12 cellular contexts compared by ENCODE assay signal in genomic region chr6:81995548-81996289, GRCh38.
DNase-seq lines count a peak whose midpoint lies in the region; ATAC-seq, FAIRE-seq and TF ChIP-seq lines count a peak whose summit lies in the region.
"Had no signal": no experiment of that assay in that cellular context is flagged by ENCODE, and none has a peak within 500 bp of the region (broad histone marks: within the 10 kb centered on the region; RNA-seq: fewer than 3 reads in every experiment).

No MANE protein-coding gene starts in this region.

- no peak overlapping the region for H3K4me3 ChIP-seq in A549
- H3K4me3 ChIP-seq in fibroblast of lung (replicated peaks in 1 of 4; ENCODE audit: control extremely low read depth in 1 of 4, insufficient read depth in 1 of 4, low read depth in 3 of 4, low read length in 4 of 4), result no peak overlapping the region
- no peak overlapping the region for H3K4me3 ChIP-seq in lower lobe of right lung
- H3K4me3 ChIP-seq in kidney (ENCODE audit: low read length in 2 of 2), result no peak overlapping the region
- H3K4me3 ChIP-seq: HAP-1, right lobe of liver had no signal

- H3K4me1 ChIP-seq in A549 (peaks cover 32% of the 10 kb centered on the region), fibroblast of lung (ENCODE audit: control insufficient read depth, extremely low read depth, insufficient read depth, low read length) (peaks cover 19% of the 10 kb centered on the region), lower lobe of right lung (no peaks in the 10 kb centered on the region), kidney (ENCODE audit: control insufficient read depth in 1 of 2, insufficient read depth in 1 of 2, low read depth in 1 of 2, low read length in 2 of 2) (no peaks in the 10 kb centered on the region)
- H3K4me1 ChIP-seq: right lobe of liver had no signal

- H3K36me3 ChIP-seq in fibroblast of lung (ENCODE audit: control insufficient read depth, insufficient read depth, low read length) (no peaks in the 10 kb centered on the region), lower lobe of right lung (no peaks in the 10 kb centered on the region), kidney (ENCODE audit: control insufficient read depth in 1 of 2, insufficient read depth in 2 of 2, low read length in 2 of 2) (no peaks in the 10 kb centered on the region)
- H3K36me3 ChIP-seq: HAP-1, right lobe of liver had no signal

- no peak for TF ChIP-seq RAD21 in A549 (conservative IDR thresholded peaks at IDR 0.05 in 1 of 2, IDR thresholded peaks at IDR 0.05 in 1 of 2)

- POLR2A ChIA-PET in A549 (lab: Yijun Ruan, JAX), result no interaction called here

- no peak overlapping the region for H3K9ac ChIP-seq in fibroblast of lung (ENCODE audit: insufficient read depth, low read length)
- H3K9ac ChIP-seq in kidney (ENCODE audit: low read length in 2 of 2), result no peak overlapping the region

- no peak for DNase-seq in A549 (ENCODE audit: low read depth in 1 of 2, low spot score in 1 of 2)
- DNase-seq in HCEC 1CT, result peak; percentile 73
- DNase-seq in RPMI7951 (ENCODE audit: low read depth), result peak; percentile 72
- peak; percentile 31 to 78 for DNase-seq in fibroblast of lung (ENCODE audit: low read depth in 2 of 2)
- DNase-seq in lower lobe of right lung, result no peak
- DNase-seq in SW480 (ENCODE audit: low spot score), result no peak
- no peak for DNase-seq in kidney
- no peak for DNase-seq in erythroblast (lab: John Stamatoyannopoulos, UW)
- DNase-seq: activated T-cell treated with anti-CD3 and anti-CD28 coated beads, Interleukin-2, amount 50 U/mL, for 1 hour; glutamatergic neuron; right lobe of liver had no signal

- 35% methylated on average over 1 of the region's 1 CpG for whole genome bisulfite sequencing in A549 (ENCODE audit: missing lambda C conversion rate)

- FAIRE-seq in A549 (lab: Jason Lieb, UNC) (no peak), kidney (lab: Jason Lieb, UNC) (no peak)

- H3K79me2 ChIP-seq in fibroblast of lung (ENCODE audit: control insufficient read depth, insufficient read depth, low read length), result no peaks in the 10 kb centered on the region

- peak overlapping the region; percentile 50 for H3K4me2 ChIP-seq in A549
- H3K4me2 ChIP-seq in fibroblast of lung (ENCODE audit: extremely low read depth, insufficient read depth, low read length), result peak overlapping the region; percentile 17

- H3K9me3 ChIP-seq in A549 (no peaks in the 10 kb centered on the region), fibroblast of lung (ENCODE audit: control insufficient read depth, insufficient read depth, low read depth, low read length) (no peaks in the 10 kb centered on the region), lower lobe of right lung (no peaks in the 10 kb centered on the region), kidney (ENCODE audit: control insufficient read depth in 1 of 2, low read length in 2 of 2) (no peaks in the 10 kb centered on the region)
- H3K9me3 ChIP-seq: HAP-1, right lobe of liver had no signal

- TF ChIP-seq CTCF in A549 (IDR thresholded peaks at IDR 0.05) (no peak), fibroblast of lung (conservative IDR thresholded peaks at IDR 0.05 in 1 of 2, IDR thresholded peaks at IDR 0.05 in 1 of 2; ENCODE audit: low read depth in 1 of 2, low read length in 2 of 2) (no peak), lower lobe of right lung (IDR thresholded peaks at IDR 0.05) (no peak), kidney (IDR thresholded peaks at IDR 0.05; ENCODE audit: borderline replicate concordance, extremely low read depth, insufficient read depth) (no peak)

- no peak for TF ChIP-seq POLR2A in A549 (IDR thresholded peaks at IDR 0.05; ENCODE audit: low read length)
- no peak for TF ChIP-seq POLR2A in erythroblast (IDR thresholded peaks at IDR 0.05; ENCODE audit: low read length)

- CTCF ChIA-PET in A549 (lab: Yijun Ruan, JAX), result no interaction called here

- intact Hi-C loops in lower lobe of right lung (cut with DNase I) (no loop called here), kidney (cut with DNase I) (no loop called here)

- H3K27me3 ChIP-seq in fibroblast of lung (ENCODE audit: control insufficient read depth, insufficient read depth, low read length), result no peaks in the 10 kb centered on the region
- H3K27me3 ChIP-seq in lower lobe of right lung (ENCODE audit: low read depth), result no peaks in the 10 kb centered on the region
- H3K27me3 ChIP-seq: right lobe of liver had no signal

- no peaks in the 10 kb centered on the region for H4K20me1 ChIP-seq in fibroblast of lung (ENCODE audit: control insufficient read depth, extremely low read depth, insufficient read depth, low read length)

- no peak overlapping the region for H2AFZ ChIP-seq in fibroblast of lung (ENCODE audit: low read length)

- no peak for TF ChIP-seq EP300 in A549 (IDR thresholded peaks at IDR 0.05)

- no peak for ATAC-seq in A549
- no peak for ATAC-seq in lower lobe of right lung
- ATAC-seq: right lobe of liver had no signal

- H3K27ac ChIP-seq in A549 (peak overlapping the region; percentile 24 to 73; a peak in 3 of 6 replicates), fibroblast of lung (ENCODE audit: insufficient read depth, low read length) (peak overlapping the region; percentile 64), lower lobe of right lung (no peak overlapping the region), kidney (ENCODE audit: low read depth in 2 of 2, low read length in 2 of 2) (no peak overlapping the region)
- H3K27ac ChIP-seq: right lobe of liver had no signal

TF ChIP-seq in A549, 52 proteins besides CTCF, POLR2A, EP300 and RAD21:
- TF ChIP-seq ZNF302 (CRISPR knock-in tag; IDR thresholded peaks at IDR 0.05), result no peak
- TF ChIP-seq, protein P1, sequence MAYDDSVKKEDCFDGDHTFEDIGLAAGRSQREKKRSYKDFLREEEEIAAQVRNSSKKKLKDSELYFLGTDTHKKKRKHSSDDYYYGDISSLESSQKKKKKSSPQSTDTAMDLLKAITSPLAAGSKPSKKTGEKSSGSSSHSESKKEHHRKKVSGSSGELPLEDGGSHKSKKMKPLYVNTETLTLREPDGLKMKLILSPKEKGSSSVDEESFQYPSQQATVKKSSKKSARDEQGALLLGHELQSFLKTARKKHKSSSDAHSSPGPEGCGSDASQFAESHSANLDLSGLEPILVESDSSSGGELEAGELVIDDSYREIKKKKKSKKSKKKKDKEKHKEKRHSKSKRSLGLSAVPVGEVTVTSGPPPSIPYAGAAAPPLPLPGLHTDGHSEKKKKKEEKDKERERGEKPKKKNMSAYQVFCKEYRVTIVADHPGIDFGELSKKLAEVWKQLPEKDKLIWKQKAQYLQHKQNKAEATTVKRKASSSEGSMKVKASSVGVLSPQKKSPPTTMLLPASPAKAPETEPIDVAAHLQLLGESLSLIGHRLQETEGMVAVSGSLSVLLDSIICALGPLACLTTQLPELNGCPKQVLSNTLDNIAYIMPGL (CRISPR knock-in tag; IDR thresholded peaks at IDR 0.05; ENCODE audit: borderline replicate concordance), result no peak

Comparison
In these comparisons a context has a peak if more than half of its experiments do, and no peak if none do; other contexts are left out.
1. DNase-seq: peak in HCEC 1CT (single experiment), RPMI7951 (single experiment) and fibroblast of lung (2 of 2); none in A549 (0 of 2), lower lobe of right lung (single experiment), SW480 (single experiment), kidney (single experiment) and erythroblast (0 of 2).
2. H3K27ac ChIP-seq: peak in A549 (2 of 2) and fibroblast of lung (single experiment); none in lower lobe of right lung (single experiment) and kidney (0 of 2).